ENCODE assay signal across 15 cellular contexts in the genomic region with DNA sequence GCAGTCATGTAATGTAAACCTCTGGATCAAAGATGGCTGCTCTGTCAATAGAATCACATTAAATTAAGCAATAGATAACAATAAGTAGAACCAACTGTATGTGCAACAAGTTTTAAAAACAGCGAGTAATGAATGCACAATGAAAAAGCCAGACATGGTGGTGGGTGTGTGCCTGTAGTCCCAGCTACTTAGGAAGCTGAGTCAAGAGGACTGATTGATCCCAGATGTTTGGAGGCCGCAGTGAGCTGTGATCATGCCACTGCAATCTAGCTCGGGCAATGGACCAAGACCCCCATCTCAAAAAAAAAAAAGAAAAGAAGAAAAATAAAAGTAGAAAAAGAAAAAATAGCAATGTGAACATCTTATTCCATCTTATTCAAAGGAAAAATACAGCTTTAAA.
A peak's percentile ranks its signal among the peaks of the same experiment; 100 is the strongest.
DNase-seq lines count a peak whose midpoint lies in the region; ATAC-seq and TF ChIP-seq lines count a peak whose summit lies in the region.
"Had no signal": no experiment of that assay in that cellular context is flagged by ENCODE, and none has a peak within 500 bp of the region (broad histone marks: within the 10 kb centered on the region; RNA-seq: fewer than 3 reads in every experiment).

No MANE protein-coding gene starts in this region.

- H3K27me3 ChIP-seq in BJ (ENCODE audit: control insufficient read depth, insufficient read depth, low read length) = no peaks in the 10 kb centered on the region
- H3K27me3 ChIP-seq: BLaER1 treated with 17β-estradiol and CSF1 and Interleukin-3, amounts not matched to agents 10 nM and 100 nM had no signal

- no peaks in the 10 kb centered on the region for H3K36me3 ChIP-seq in BJ (ENCODE audit: control insufficient read depth, insufficient read depth, low read length)
- H3K36me3 ChIP-seq: BLaER1 treated with 17β-estradiol and CSF1 and Interleukin-3, amounts not matched to agents 10 nM and 100 nM had no signal

- peak; percentile 63 for ATAC-seq in SK-N-SH treated with all-trans-retinoic acid at 6 μM for 48 hours
- ATAC-seq in HG03378 (IDR thresholded peaks at IDR 0.05; ENCODE audit: unreplicated experiment) = no peak

- no peak for TF ChIP-seq CTCF in BJ (IDR thresholded peaks at IDR 0.05; ENCODE audit: insufficient read depth, low read depth, low read length)
- no peak for TF ChIP-seq CTCF in fibroblast of the aortic adventitia (IDR thresholded peaks at IDR 0.05; ENCODE audit: insufficient read depth, low read length)

- peak; percentile 7 for DNase-seq in BJ (ENCODE audit: low read depth)
- DNase-seq in fibroblast of the aortic adventitia (ENCODE audit: low read depth) = peak; percentile 55
- DNase-seq in stromal cell of bone marrow (ENCODE audit: low read depth) = peak; percentile 67
- DNase-seq in NCI-H2196 (lab: John Stamatoyannopoulos, UW; ENCODE audit: unreplicated experiment) = no peak
- DNase-seq in NK-92 (lab: John Stamatoyannopoulos, UW; ENCODE audit: unreplicated experiment) = no peak
- DNase-seq: ACHN; CD8-positive, alpha-beta memory T cell; DMS79 treated with DMSO at 0.1 percent for 48 hours; NCI-H1092 treated with DMSO at 0.1 percent for 48 hours; NCI-H1694 treated with DMSO at 0.1 percent for 48 hours; NCI-H69; NK-92 treated with Interleukin-12 subunit alpha and Interleukin-12 subunit beta, amount 100 ng/mL, for 24 hours had no signal

- no peak overlapping the region for H3K4me3 ChIP-seq in BJ (ENCODE audit: low read depth, low read length)
- H3K4me3 ChIP-seq in fibroblast of the aortic adventitia (ENCODE audit: low read depth, low read length) = no peak overlapping the region
- H3K4me3 ChIP-seq: BLaER1 treated with 17β-estradiol and CSF1 and Interleukin-3, amounts not matched to agents 10 nM and 100 nM had no signal

- POLR2A ChIA-PET in BJ (lab: Charles Lee) = no interaction called here

- CTCF ChIA-PET in BJ (lab: Yijun Ruan, JAX) = no interaction called here

TF ChIP-seq in SK-N-SH treated with all-trans-retinoic acid at 6 μM for 48 hours, 23 proteins besides CTCF, POLR2A, EP300 and RAD21:
- TF ChIP-seq ZNF70 (CRISPR knock-in tag; IDR thresholded peaks at IDR 0.05) (no peak), ESRRG (CRISPR knock-in tag; IDR thresholded peaks at IDR 0.05) (no peak), TCF4 (CRISPR knock-in tag; IDR thresholded peaks at IDR 0.05; ENCODE audit: borderline replicate concordance) (peak; percentile 37; the same call in 1 of the 2 replicates), RARB (CRISPR knock-in tag; IDR thresholded peaks at IDR 0.05) (no peak), TOX (CRISPR knock-in tag; IDR thresholded peaks at IDR 0.05; ENCODE audit: borderline replicate concordance) (no peak), CREB5 (CRISPR knock-in tag; IDR thresholded peaks at IDR 0.05; ENCODE audit: low read depth) (no peak), OSR1 (CRISPR knock-in tag; IDR thresholded peaks at IDR 0.05) (no peak)

Comparison
In these comparisons a context has a peak if more than half of its experiments do, and no peak if none do; other contexts are left out.
1. DNase-seq: peak in BJ (single experiment), fibroblast of the aortic adventitia (single experiment) and stromal cell of bone marrow (single experiment); none in NCI-H2196 (single experiment) and NK-92 (single experiment).